ENCODE assay signal across 1 cellular context in genomic region chr16:38941-39892, GRCh38.
TF ChIP-seq lines count a peak whose summit lies in the region.

No MANE protein-coding gene starts in this region.

TF ChIP-seq in GM12878, 131 proteins besides CTCF, POLR2A, EP300 and RAD21 (continued from another document):
- TF ChIP-seq, protein P1, sequence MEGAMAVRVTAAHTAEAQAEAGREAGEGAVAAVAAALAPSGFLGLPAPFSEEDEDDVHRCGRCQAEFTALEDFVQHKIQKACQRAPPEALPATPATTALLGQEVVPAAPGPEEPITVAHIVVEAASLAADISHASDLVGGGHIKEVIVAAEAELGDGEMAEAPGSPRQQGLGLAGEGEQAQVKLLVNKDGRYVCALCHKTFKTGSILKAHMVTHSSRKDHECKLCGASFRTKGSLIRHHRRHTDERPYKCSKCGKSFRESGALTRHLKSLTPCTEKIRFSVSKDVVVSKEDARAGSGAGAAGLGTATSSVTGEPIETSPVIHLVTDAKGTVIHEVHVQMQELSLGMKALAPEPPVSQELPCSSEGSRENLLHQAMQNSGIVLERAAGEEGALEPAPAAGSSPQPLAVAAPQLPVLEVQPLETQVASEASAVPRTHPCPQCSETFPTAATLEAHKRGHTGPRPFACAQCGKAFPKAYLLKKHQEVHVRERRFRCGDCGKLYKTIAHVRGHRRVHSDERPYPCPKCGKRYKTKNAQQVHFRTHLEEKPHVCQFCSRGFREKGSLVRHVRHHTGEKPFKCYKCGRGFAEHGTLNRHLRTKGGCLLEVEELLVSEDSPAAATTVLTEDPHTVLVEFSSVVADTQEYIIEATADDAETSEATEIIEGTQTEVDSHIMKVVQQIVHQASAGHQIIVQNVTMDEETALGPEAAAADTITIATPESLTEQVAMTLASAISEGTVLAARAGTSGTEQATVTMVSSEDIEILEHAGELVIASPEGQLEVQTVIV (IDR thresholded peaks at IDR 0.05; ENCODE audit: borderline replicate concordance, partially characterized antibody) = peak; percentile 53
- TF ChIP-seq SMARCA5 (IDR thresholded peaks at IDR 0.05) = peak; percentile 61
- TF ChIP-seq GATAD2B (conservative IDR thresholded peaks at IDR 0.05; ENCODE audit: low read depth) = peak; percentile 79
- TF ChIP-seq NKRF (conservative IDR thresholded peaks at IDR 0.05) = 0 out of 2 replicates have a peak, but pooled peaks have one; percentile 22
- TF ChIP-seq ETV6 (conservative IDR thresholded peaks at IDR 0.05 in 1 of 2, IDR thresholded peaks at IDR 0.05 in 1 of 2; ENCODE audit: borderline replicate concordance in 1 of 2, low read depth in 1 of 2) = peak in 1 of 2 experiments; percentile 53; a peak in 1 of 4 replicates
- TF ChIP-seq, protein P2, sequence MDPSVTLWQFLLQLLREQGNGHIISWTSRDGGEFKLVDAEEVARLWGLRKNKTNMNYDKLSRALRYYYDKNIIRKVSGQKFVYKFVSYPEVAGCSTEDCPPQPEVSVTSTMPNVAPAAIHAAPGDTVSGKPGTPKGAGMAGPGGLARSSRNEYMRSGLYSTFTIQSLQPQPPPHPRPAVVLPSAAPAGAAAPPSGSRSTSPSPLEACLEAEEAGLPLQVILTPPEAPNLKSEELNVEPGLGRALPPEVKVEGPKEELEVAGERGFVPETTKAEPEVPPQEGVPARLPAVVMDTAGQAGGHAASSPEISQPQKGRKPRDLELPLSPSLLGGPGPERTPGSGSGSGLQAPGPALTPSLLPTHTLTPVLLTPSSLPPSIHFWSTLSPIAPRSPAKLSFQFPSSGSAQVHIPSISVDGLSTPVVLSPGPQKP (IDR thresholded peaks at IDR 0.05; ENCODE audit: low read depth, low read length) = no peak
- TF ChIP-seq HDGF (IDR thresholded peaks at IDR 0.05) = peak; percentile 65; the same call in 1 of the 2 replicates
- TF ChIP-seq POLR2AphosphoS5 (IDR thresholded peaks at IDR 0.05; ENCODE audit: low read length) = peak; percentile 66
- peak; percentile 61 for TF ChIP-seq MTA2 (IDR thresholded peaks at IDR 0.05; ENCODE audit: low read depth)
- TF ChIP-seq CHD1 (IDR thresholded peaks at IDR 0.05; ENCODE audit: low read depth, low read length) = no peak
- peak; percentile 82 for TF ChIP-seq NBN (IDR thresholded peaks at IDR 0.05)
- TF ChIP-seq CHD2 (IDR thresholded peaks at IDR 0.05; ENCODE audit: borderline replicate concordance, low read depth, low read length) = peak; percentile 82
- TF ChIP-seq IKZF2 (IDR thresholded peaks at IDR 0.05) = peak; percentile 71; a peak in 3 of 4 replicates
- peak; percentile 70; the same call in 1 of the 2 replicates for TF ChIP-seq DPF2 (IDR thresholded peaks at IDR 0.05)
